ENCODE assay signal across 29 cellular contexts in genomic region chr6:33706136-33706725, GRCh38. TPM values are rescaled to one million over a fixed set of nuclear protein-coding genes. Genes with fewer than 3 reads are reported as not detected.
A peak's percentile ranks its signal among the peaks of the same experiment; 100 is the strongest.
DNase-seq lines count a peak whose midpoint lies in the region; ATAC-seq and TF ChIP-seq lines count a peak whose summit lies in the region.
"Had no signal": no experiment of that assay in that cellular context is flagged by ENCODE, and none has a peak within 500 bp of the region (broad histone marks: within the 10 kb centered on the region; RNA-seq: fewer than 3 reads in every experiment).

No MANE protein-coding gene starts in this region.

- CTCF ChIA-PET in activated CD4-positive, alpha-beta memory T cell treated with anti-CD3 and anti-CD28 coated beads, Interleukin-2, amount 10 ng/mL, durations not matched to agents 7 days and 5 days (lab: Charles Lee), result interaction anchor here (0.5 to 0.9 kb wide), 2 partner anchors 126 to 1742 kb away, joined by 3 to 4 read pairs; partner anchors contain the start of gene BAK1

- intact Hi-C loops in lower lobe of right lung (cut with DNase I), result no loop called here

- H3K36me3 ChIP-seq in lower lobe of right lung, result peaks cover 20% of the 10 kb centered on the region
- H3K36me3 ChIP-seq: brain microvascular endothelial cell, Peyer's patch had no signal

- H3K4me1 ChIP-seq in lower lobe of right lung, result peaks cover 9% of the 10 kb centered on the region

- H3K4me3 ChIP-seq in lower lobe of right lung, result no peak overlapping the region
- H3K4me3 ChIP-seq: adrenal gland, left ventricle myocardium inferior, Peyer's patch, SJCRH30 had no signal

- H3K27ac ChIP-seq in lower lobe of right lung, result no peak overlapping the region
- H3K27ac ChIP-seq: adrenal gland, brain microvascular endothelial cell, C4-2B, left ventricle myocardium inferior, Peyer's patch, SJCRH30 had no signal

- H3K27ac Mint-ChIP-seq in activated naive CD8-positive, alpha-beta T cell, result peak overlapping the region; percentile 61
- H3K27ac Mint-ChIP-seq in activated naive CD8-positive, alpha-beta T cell treated with anti-CD3 and anti-CD28 coated beads for 36 hours, result no peak overlapping the region
- peak overlapping the region; percentile 10 for H3K27ac Mint-ChIP-seq in type B pancreatic cell
- H3K27ac Mint-ChIP-seq in activated CD4-positive, alpha-beta memory T cell treated with anti-CD3 and anti-CD28 coated beads, Interleukin-2, amount 10 ng/mL, durations not matched to agents 7 days and 5 days, result no peak overlapping the region

- H3K27me3 Mint-ChIP-seq in activated naive CD8-positive, alpha-beta T cell, result no peaks in the 10 kb centered on the region
- H3K27me3 Mint-ChIP-seq in activated naive CD8-positive, alpha-beta T cell treated with anti-CD3 and anti-CD28 coated beads for 36 hours, result no peaks in the 10 kb centered on the region
- H3K27me3 Mint-ChIP-seq in type B pancreatic cell, result no peaks in the 10 kb centered on the region
- no peaks in the 10 kb centered on the region for H3K27me3 Mint-ChIP-seq in activated CD4-positive, alpha-beta memory T cell treated with anti-CD3 and anti-CD28 coated beads, Interleukin-2, amount 10 ng/mL, durations not matched to agents 7 days and 5 days
- H3K27me3 Mint-ChIP-seq: naive thymus-derived CD4-positive, alpha-beta T cell had no signal

- no peak overlapping the region for H3K4me3 Mint-ChIP-seq in activated naive CD8-positive, alpha-beta T cell
- no peak overlapping the region for H3K4me3 Mint-ChIP-seq in activated naive CD8-positive, alpha-beta T cell treated with anti-CD3 and anti-CD28 coated beads for 36 hours
- no peak overlapping the region for H3K4me3 Mint-ChIP-seq in type B pancreatic cell
- H3K4me3 Mint-ChIP-seq in activated CD4-positive, alpha-beta memory T cell treated with anti-CD3 and anti-CD28 coated beads, Interleukin-2, amount 10 ng/mL, durations not matched to agents 7 days and 5 days, result no peak overlapping the region
- H3K4me3 Mint-ChIP-seq: immature natural killer cell had no signal

- POLR2A ChIA-PET in activated CD4-positive, alpha-beta memory T cell treated with anti-CD3 and anti-CD28 coated beads, Interleukin-2, amount 10 ng/mL, durations not matched to agents 7 days and 5 days (lab: Charles Lee), result interaction anchor here (0.9 to 1.4 kb wide), 4 partner anchors 8 to 121 kb away, joined by 3 read pairs; partner anchors contain the start of gene ITPR3

- TF ChIP-seq CTCF in lower lobe of right lung (IDR thresholded peaks at IDR 0.05) (no peak), type B pancreatic cell (conservative IDR thresholded peaks at IDR 0.05) (no peak)

- no peaks in the 10 kb centered on the region for H3K9me3 Mint-ChIP-seq in activated naive CD8-positive, alpha-beta T cell (ENCODE audit: low read depth)
- no peaks in the 10 kb centered on the region for H3K9me3 Mint-ChIP-seq in activated naive CD8-positive, alpha-beta T cell treated with anti-CD3 and anti-CD28 coated beads for 36 hours
- H3K9me3 Mint-ChIP-seq in type B pancreatic cell, result no peaks in the 10 kb centered on the region
- no peaks in the 10 kb centered on the region for H3K9me3 Mint-ChIP-seq in activated CD4-positive, alpha-beta memory T cell treated with anti-CD3 and anti-CD28 coated beads, Interleukin-2, amount 10 ng/mL, durations not matched to agents 7 days and 5 days
- H3K9me3 Mint-ChIP-seq: immature natural killer cell; naive thymus-derived CD4-positive, alpha-beta T cell had no signal

- no peaks in the 10 kb centered on the region for H3K27me3 ChIP-seq in lower lobe of right lung (ENCODE audit: low read depth)
- H3K27me3 ChIP-seq: adrenal gland, brain microvascular endothelial cell, Peyer's patch, SJCRH30 had no signal

- peaks cover 32% of the 10 kb centered on the region for H3K4me1 Mint-ChIP-seq in activated naive CD8-positive, alpha-beta T cell (ENCODE audit: low read depth)
- H3K4me1 Mint-ChIP-seq in activated naive CD8-positive, alpha-beta T cell treated with anti-CD3 and anti-CD28 coated beads for 36 hours, result peaks cover 32% of the 10 kb centered on the region
- peaks cover 39% of the 10 kb centered on the region for H3K4me1 Mint-ChIP-seq in type B pancreatic cell (ENCODE audit: unreplicated experiment)
- peaks cover 46% of the 10 kb centered on the region for H3K4me1 Mint-ChIP-seq in activated CD4-positive, alpha-beta memory T cell treated with anti-CD3 and anti-CD28 coated beads, Interleukin-2, amount 10 ng/mL, durations not matched to agents 7 days and 5 days

- H3K36me3 Mint-ChIP-seq in activated naive CD8-positive, alpha-beta T cell, result peaks cover 17% of the 10 kb centered on the region
- peaks cover 38% of the 10 kb centered on the region for H3K36me3 Mint-ChIP-seq in activated naive CD8-positive, alpha-beta T cell treated with anti-CD3 and anti-CD28 coated beads for 36 hours
- H3K36me3 Mint-ChIP-seq in type B pancreatic cell, result peaks cover 27% of the 10 kb centered on the region
- peaks cover 31% of the 10 kb centered on the region for H3K36me3 Mint-ChIP-seq in activated CD4-positive, alpha-beta memory T cell treated with anti-CD3 and anti-CD28 coated beads, Interleukin-2, amount 10 ng/mL, durations not matched to agents 7 days and 5 days (ENCODE audit: low read depth)

- no peaks in the 10 kb centered on the region for H3K9me3 ChIP-seq in lower lobe of right lung
- H3K9me3 ChIP-seq: adrenal gland, left ventricle myocardium inferior, Peyer's patch, SJCRH30 had no signal

- DNase-seq in activated naive CD8-positive, alpha-beta T cell treated with anti-CD3 and anti-CD28 coated beads for 36 hours, result no peak
- DNase-seq in NCI-H69 (lab: John Stamatoyannopoulos, UW) (peak; percentile 61), lower lobe of right lung (peak; percentile 32), type B pancreatic cell (ENCODE audit: extremely low spot score, unreplicated experiment) (no peak), D341Med (ENCODE audit: low spot score) (no peak), cerebellar cortex (ENCODE audit: low spot score) (no peak)
- no peak for DNase-seq in activated CD4-positive, alpha-beta memory T cell treated with anti-CD3 and anti-CD28 coated beads, Interleukin-2, amount 10 ng/mL, durations not matched to agents 7 days and 5 days
- DNase-seq: activated CD4-positive, alpha-beta T cell treated with anti-CD3 and anti-CD28 coated beads, Interleukin-2, amount 50 U/mL, for 48 hours; activated effector memory CD4-positive, alpha-beta T cell treated with Interleukin-2 at 50 U/mL for 16 hours; adrenal gland; brain microvascular endothelial cell; Calu3; DND-41; H7; hypothalamus; immature natural killer cell; left ventricle myocardium inferior; naive thymus-derived CD4-positive, alpha-beta T cell; NCI-H1105 treated with DMSO at 0.1 percent for 48 hours; NCI-H2107; NCI-H524; Peyer's patch; retina; SJCRH30; T1000 had no signal

- ATAC-seq in lower lobe of right lung, result no peak
- ATAC-seq: naive thymus-derived CD4-positive, alpha-beta T cell had no signal

RNA-seq across cellular contexts. Expression of gene UQCC2, which starts 5.3 kb away (rescaled TPM):
- total RNA-seq in activated naive CD8-positive, alpha-beta T cell treated with anti-CD3 and anti-CD28 coated beads for 36 hours, result 100 to 1,000 TPM; 118 to 126 TPM
- total RNA-seq in lower lobe of right lung (39.6 TPM), type B pancreatic cell (ENCODE audit: low replicate concordance) (79.5 and 98.8 TPM in 2 replicates)
- 10 to 100 TPM; 70.7 to 75.3 TPM for total RNA-seq in activated CD4-positive, alpha-beta memory T cell treated with anti-CD3 and anti-CD28 coated beads, Interleukin-2, amount 10 ng/mL, durations not matched to agents 7 days and 5 days

RNA-seq across cellular contexts. Expression of gene IP6K3, which starts 40.5 kb away (rescaled TPM):
- not detected for total RNA-seq in activated naive CD8-positive, alpha-beta T cell treated with anti-CD3 and anti-CD28 coated beads for 36 hours
- total RNA-seq in lower lobe of right lung, result 3.5 TPM
- total RNA-seq in type B pancreatic cell (ENCODE audit: low replicate concordance), result 0.75 TPM in 1 of 2 replicates, not detected in the other
- total RNA-seq in activated CD4-positive, alpha-beta memory T cell treated with anti-CD3 and anti-CD28 coated beads, Interleukin-2, amount 10 ng/mL, durations not matched to agents 7 days and 5 days, result not detected
- total RNA-seq: Calu3; HT-29; M059J; naive thymus-derived CD4-positive, alpha-beta T cell had no signal

Comparison
In these comparisons a context has a peak if more than half of its experiments do, and no peak if none do; other contexts are left out.
1. H3K27ac Mint-ChIP-seq: peak in activated naive CD8-positive, alpha-beta T cell (single experiment) and type B pancreatic cell (single experiment); none in activated naive CD8-positive, alpha-beta T cell treated with anti-CD3 and anti-CD28 coated beads for 36 hours (single experiment) and activated CD4-positive, alpha-beta memory T cell treated with anti-CD3 and anti-CD28 coated beads, Interleukin-2, amount 10 ng/mL, durations not matched to agents 7 days and 5 days (single experiment).
2. DNase-seq: peak in NCI-H69 (single experiment) and lower lobe of right lung (single experiment); none in activated naive CD8-positive, alpha-beta T cell treated with anti-CD3 and anti-CD28 coated beads for 36 hours (single experiment), type B pancreatic cell (single experiment), D341Med (single experiment), cerebellar cortex (single experiment) and activated CD4-positive, alpha-beta memory T cell treated with anti-CD3 and anti-CD28 coated beads, Interleukin-2, amount 10 ng/mL, durations not matched to agents 7 days and 5 days (single experiment).